17 cellular contexts compared by ENCODE assay signal in genomic region chr3:43723121-43723734, GRCh38. TPM values are rescaled to one million over a fixed set of nuclear protein-coding genes. Genes with fewer than 3 reads are reported as not detected.
DNase-seq lines count a peak whose midpoint lies in the region; ATAC-seq and TF ChIP-seq lines count a peak whose summit lies in the region.
"Had no signal": no experiment of that assay in that cellular context is flagged by ENCODE, and none has a peak within 500 bp of the region (broad histone marks: within the 10 kb centered on the region; RNA-seq: fewer than 3 reads in every experiment).

No MANE protein-coding gene starts in this region.

- no peak overlapping the region for H3K4me3 ChIP-seq in fibroblast of lung (replicated peaks in 1 of 4; ENCODE audit: control extremely low read depth in 1 of 4, insufficient read depth in 1 of 4, low read depth in 3 of 4, low read length in 4 of 4)

- H3K9ac ChIP-seq in fibroblast of lung (ENCODE audit: insufficient read depth, low read length), result no peak overlapping the region
- H3K9ac ChIP-seq: parathyroid adenoma had no signal

- TF ChIP-seq CTCF in fibroblast of lung (conservative IDR thresholded peaks at IDR 0.05 in 1 of 2, IDR thresholded peaks at IDR 0.05 in 1 of 2; ENCODE audit: low read depth in 1 of 2, low read length in 2 of 2), result no peak

- H3K27me3 ChIP-seq in fibroblast of lung (ENCODE audit: control insufficient read depth, insufficient read depth, low read length), result no peaks in the 10 kb centered on the region
- H3K27me3 ChIP-seq: BE2C had no signal

- no peaks in the 10 kb centered on the region for H3K9me3 ChIP-seq in fibroblast of lung (ENCODE audit: control insufficient read depth, insufficient read depth, low read depth, low read length)
- H3K9me3 ChIP-seq: BE2C, Caco-2 had no signal

- H3K4me1 ChIP-seq in fibroblast of lung (ENCODE audit: control insufficient read depth, extremely low read depth, insufficient read depth, low read length), result peaks cover 9% of the 10 kb centered on the region
- H3K4me1 ChIP-seq: BE2C, Caco-2, parathyroid adenoma had no signal

- no peak overlapping the region for H2AFZ ChIP-seq in fibroblast of lung (ENCODE audit: low read length)
- H2AFZ ChIP-seq: parathyroid adenoma had no signal

- no peak for ATAC-seq in GM19397 (IDR thresholded peaks at IDR 0.05; ENCODE audit: unreplicated experiment)

- peaks cover 2% of the 10 kb centered on the region for H3K36me3 ChIP-seq in fibroblast of lung (ENCODE audit: control insufficient read depth, insufficient read depth, low read length)
- H3K36me3 ChIP-seq: BE2C had no signal

- peak overlapping the region; percentile 73 for H3K27ac ChIP-seq in fibroblast of lung (ENCODE audit: insufficient read depth, low read length)
- H3K27ac ChIP-seq: parathyroid adenoma had no signal

- no peak overlapping the region for H3K4me2 ChIP-seq in fibroblast of lung (ENCODE audit: extremely low read depth, insufficient read depth, low read length)

- DNase-seq in HS-5 (ENCODE audit: low read depth) (peak; percentile 39), amniotic stem cell (lab: John Stamatoyannopoulos, UW) (peak; percentile 28), fibroblast of lung (ENCODE audit: low read depth in 2 of 2) (peak; percentile 61 to 80), stromal cell of bone marrow (ENCODE audit: low read depth) (peak; percentile 70), NCI-H446 (lab: John Stamatoyannopoulos, UW) (no peak), retina (no peak), NK-92 (lab: John Stamatoyannopoulos, UW; ENCODE audit: unreplicated experiment) (no peak)
- DNase-seq: activated CD4-positive, alpha-beta T cell treated with anti-CD3 and anti-CD28 coated beads, Interleukin-2, amount 10 ng/mL, durations not matched to agents 24 days and 14 days; activated CD8-positive, alpha-beta memory T cell treated with anti-CD3 and anti-CD28 coated beads, Interleukin-2, amount 50 U/mL, for 4 hours; BE2C; Caco-2; H9; NCI-H1105 treated with DMSO at 0.1 percent for 48 hours; RPMI8226; stimulated activated CD4-positive, alpha-beta T cell treated with anti-CD3 and anti-CD28 coated beads, Interleukin-2, amount 100 ng/mL, for 48 hours had no signal

- H3K79me2 ChIP-seq in fibroblast of lung (ENCODE audit: control insufficient read depth, insufficient read depth, low read length), result no peaks in the 10 kb centered on the region
- H3K79me2 ChIP-seq: parathyroid adenoma had no signal

- H4K20me1 ChIP-seq in fibroblast of lung (ENCODE audit: control insufficient read depth, extremely low read depth, insufficient read depth, low read length), result no peaks in the 10 kb centered on the region

RNA-seq across cellular contexts. Expression of gene ABHD5, which starts 32.5 kb away (rescaled TPM):
- 48.5 and 64.7 TPM in 2 replicates for total RNA-seq in fibroblast of lung
- polyA plus RNA-seq in fibroblast of lung, result 55.5 and 59.8 TPM in 2 replicates
- polyA plus RNA-seq in fibroblast of lung (2012), result 38.5 and 42.2 TPM in 2 replicates
- polyA minus RNA-seq in fibroblast of lung (ENCODE audit: low replicate concordance), result 11.6 and 32.8 TPM in 2 replicates

Comparison
In these comparisons a context has a peak if more than half of its experiments do, and no peak if none do; other contexts are left out.
1. DNase-seq: peak in HS-5 (single experiment), amniotic stem cell (single experiment), fibroblast of lung (2 of 2) and stromal cell of bone marrow (single experiment); none in NCI-H446 (0 of 2), retina (single experiment) and NK-92 (single experiment).